In genomic region chr19:8806661-8807060, GRCh38 we compare ENCODE assay signal across 22 cellular contexts. TPM values are rescaled to one million over a fixed set of nuclear protein-coding genes. Genes with fewer than 3 reads are reported as not detected.
DNase-seq lines count a peak whose midpoint lies in the region; ATAC-seq and TF ChIP-seq lines count a peak whose summit lies in the region.
"Had no signal": no experiment of that assay in that cellular context is flagged by ENCODE, and none has a peak within 500 bp of the region (broad histone marks: within the 10 kb centered on the region; RNA-seq: fewer than 3 reads in every experiment).

No MANE protein-coding gene starts in this region.

- no peaks in the 10 kb centered on the region for H3K27me3 ChIP-seq in HCT116 (ENCODE audit: insufficient read depth, low read length)
- no peaks in the 10 kb centered on the region for H3K27me3 ChIP-seq in aorta (ENCODE audit: control insufficient read depth in 1 of 2, insufficient read depth in 2 of 2, low read length in 1 of 2)

- no peaks in the 10 kb centered on the region for H3K79me2 ChIP-seq in HCT116 (ENCODE audit: insufficient read depth, low read length)

- no peaks in the 10 kb centered on the region for H3K4me1 ChIP-seq in HCT116 (ENCODE audit: control insufficient read depth in 1 of 2, insufficient read depth in 2 of 2, low read length in 2 of 2)
- no peaks in the 10 kb centered on the region for H3K4me1 ChIP-seq in aorta (ENCODE audit: control insufficient read depth in 1 of 2, insufficient read depth in 2 of 2, low read length in 2 of 2)

- WGBS in aorta, 2 donors = 100% methylated on average over 1 of the region's 1 CpG

- intact Hi-C loops in HCT116 (cut with micrococcal nuclease) = no loop called here
- intact Hi-C loops in aorta (cut with DNase I) = no loop called here

- no peak for TF ChIP-seq POLR2A in HCT116 (IDR thresholded peaks at IDR 0.05; ENCODE audit: borderline replicate concordance, extremely low read depth, insufficient read depth, insufficient read length)

- H3K27ac ChIP-seq in HCT116 (ENCODE audit: low read depth, low read length) = no peak overlapping the region
- no peak overlapping the region for H3K27ac ChIP-seq in aorta (ENCODE audit: low read depth in 1 of 2, low read length in 2 of 2)
- H3K27ac ChIP-seq: PC-9, RWPE1 had no signal

- RAD21 ChIA-PET in HCT116 (lab: Charles Lee; ENCODE audit: low non-redundant PET in 1 of 2, low total read pairs in 2 of 2, uncharacterized antibody in 2 of 2, unreplicated experiment in 2 of 2) = no interaction called here

- H3K4me3 ChIP-seq in HCT116 (replicated peaks in 1 of 2; ENCODE audit: low read depth in 1 of 2, low read length in 2 of 2) (no peak overlapping the region), aorta (ENCODE audit: low read length in 2 of 2) (no peak overlapping the region)
- H3K4me3 ChIP-seq: GM23338, PC-9 had no signal

- no peak overlapping the region for H3K4me2 ChIP-seq in HCT116 (ENCODE audit: low read length)
- H3K4me2 ChIP-seq: GM23338, PC-9 had no signal

- no peaks in the 10 kb centered on the region for H3K9me2 ChIP-seq in HCT116 (ENCODE audit: insufficient read depth)

- DNase-seq in HCT116 (ENCODE audit: low read depth, low spot score) (no peak), SW480 (ENCODE audit: low spot score) (peak; percentile 29), cerebellar cortex (ENCODE audit: low spot score) (peak; percentile 6), renal cortical epithelial cell (ENCODE audit: low read depth) (peak; percentile 13), aorta (no peak), nucleus accumbens (lab: John Stamatoyannopoulos, UW) (no peak)
- DNase-seq: DMS153, GF-D8, HCEC 1CT, NCI-H1048, NCI-H1436, NCI-H1930, NCI-H526, PC-9, SIG-M5 had no signal

- no peak overlapping the region for H3K9ac ChIP-seq in HCT116 (ENCODE audit: low read length)

- H3K36me3 ChIP-seq in HCT116 (ENCODE audit: control insufficient read depth in 1 of 2, insufficient read depth in 2 of 2, low read length in 2 of 2) (peaks cover 5 to 30% of the 10 kb centered on the region in 2 experiments), aorta (ENCODE audit: control insufficient read depth in 1 of 2, insufficient read depth in 2 of 2, low read length in 1 of 2) (peaks cover 22 to 24% of the 10 kb centered on the region in 2 donors)

- no peaks in the 10 kb centered on the region for H4K20me1 ChIP-seq in HCT116 (ENCODE audit: insufficient read depth)

- ATAC-seq in HCT116 (no peak), HG03025 (IDR thresholded peaks at IDR 0.05; ENCODE audit: low FRiP score, unreplicated experiment) (no peak), aorta (ENCODE audit: low FRiP score) (no peak)
- ATAC-seq: GM23338, SK-N-SH treated with all-trans-retinoic acid at 6 μM for 48 hours had no signal

- H2AFZ ChIP-seq in HCT116 (ENCODE audit: low read depth, low read length, poor library complexity, severe bottlenecking) = no peak overlapping the region
- H2AFZ ChIP-seq: GM23338, PC-9 had no signal

- BruUV-seq in HCT116 (replicated peaks; lab: Mats Ljungman, UMichigan) = no TSS peak

- no peak for TF ChIP-seq CTCF in HCT116 (IDR thresholded peaks at IDR 0.05 in 2 of 3, conservative IDR thresholded peaks at IDR 0.05 in 1 of 3; ENCODE audit: borderline replicate concordance in 1 of 3, insufficient read depth in 1 of 3, low read depth in 2 of 3, low read length in 2 of 3)

- POLR2A ChIA-PET in HCT116 (lab: Charles Lee) = no interaction called here

- TF ChIP-seq RAD21 in HCT116 (IDR thresholded peaks at IDR 0.05; ENCODE audit: low read depth) = 0 out of 2 replicates have a peak, but pooled peaks have one; percentile 3

- H3K9me3 ChIP-seq in HCT116 (ENCODE audit: control insufficient read depth in 1 of 2, insufficient read depth in 1 of 2, low read depth in 1 of 2, low read length in 2 of 2) (peaks cover 27 to 45% of the 10 kb centered on the region in 2 experiments; a peak in 3 of 4 replicates), aorta (ENCODE audit: control insufficient read depth, low read length) (peaks cover 37% of the 10 kb centered on the region)

- CTCF ChIA-PET in HCT116 (lab: Charles Lee) = no interaction called here

TF ChIP-seq in HCT116, 20 proteins besides CTCF, POLR2A, EP300 and RAD21:
- TF ChIP-seq CBX3 (IDR thresholded peaks at IDR 0.05; ENCODE audit: low read depth) = peak; percentile 67; the same call in 1 of the 2 replicates
- TF ChIP-seq YY1 (IDR thresholded peaks at IDR 0.05; ENCODE audit: extremely low read depth, insufficient replicate concordance, low read depth, low read length) = no peak

RNA-seq across cellular contexts. Expression of gene ZNF558, which starts 25.4 kb away (rescaled TPM):
- total RNA-seq in HCT116 (2021; ENCODE audit: unreplicated experiment) (34.2 TPM), renal cortical epithelial cell (15.3 and 39.4 TPM in 2 replicates), aorta (10 to 100 TPM; 24.1 to 32.7 TPM)
- 21.8 and 26.9 TPM in 2 replicates for polyA plus RNA-seq in HCT116 (2012)
- polyA plus RNA-seq in aorta = 10 to 100 TPM in 1 of 2 donors, 1 to 10 TPM in 1; 6.3 to 21.4 TPM

RNA-seq across cellular contexts. Expression of gene MBD3L1, which starts 25.5 kb away (rescaled TPM):
- total RNA-seq in HCT116 (2021; ENCODE audit: unreplicated experiment) (not detected), renal cortical epithelial cell (not detected in 2 replicates), aorta (not detected)
- polyA plus RNA-seq in HCT116 (2012) = not detected in 2 replicates
- not detected for polyA plus RNA-seq in aorta
- total RNA-seq: Daoy, GM23338, M059J, PC-9 had no signal
- polyA plus RNA-seq: CD14-positive monocyte, GM23338 had no signal

Comparison
In these comparisons a context has a peak if more than half of its experiments do, and no peak if none do; other contexts are left out.
1. DNase-seq: peak in SW480 (single experiment), cerebellar cortex (single experiment) and renal cortical epithelial cell (single experiment); none in HCT116 (single experiment), aorta (0 of 2) and nucleus accumbens (0 of 56).